ENCODE assay signal across 20 cellular contexts in genomic region chr6:10552237-10552810, GRCh38. TPM values are rescaled to one million over a fixed set of nuclear protein-coding genes. Genes with fewer than 3 reads are reported as not detected.
DNase-seq lines count a peak whose midpoint lies in the region; ATAC-seq and TF ChIP-seq lines count a peak whose summit lies in the region.
"Had no signal": no experiment of that assay in that cellular context is flagged by ENCODE, and none has a peak within 500 bp of the region (broad histone marks: within the 10 kb centered on the region; RNA-seq: fewer than 3 reads in every experiment).

No MANE protein-coding gene starts in this region.

- peaks cover 16% of the 10 kb centered on the region for H3K36me3 Mint-ChIP-seq in CD4-positive, alpha-beta T cell (ENCODE audit: low read depth)
- peaks cover 1% of the 10 kb centered on the region for H3K36me3 Mint-ChIP-seq in activated CD8-positive, alpha-beta T cell treated with anti-CD3 and anti-CD28 coated beads, Interleukin-2, amount 10 ng/mL, durations not matched to agents 7 days and 5 days (ENCODE audit: low read depth)

- peak; percentile 3 for DNase-seq in NCI-H146 (lab: John Stamatoyannopoulos, UW)
- no peak for DNase-seq in NCI-H146 treated with DMSO at 0.1 percent for 48 hours (lab: John Stamatoyannopoulos, UW; ENCODE audit: unreplicated experiment)
- DNase-seq in NCI-H526 treated with DMSO at 0.1 percent for 48 hours (lab: John Stamatoyannopoulos, UW), result peak; percentile 94
- no peak for DNase-seq in left lobe of liver (ENCODE audit: low spot score)
- DNase-seq in transverse colon, result peak; percentile 54
- DNase-seq in left lung, result no peak
- no peak for DNase-seq in CD4-positive, alpha-beta T cell
- no peak for DNase-seq in activated CD8-positive, alpha-beta T cell treated with anti-CD3 and anti-CD28 coated beads, Interleukin-2, amount 10 ng/mL, durations not matched to agents 7 days and 5 days
- DNase-seq: ACHN; CD4-positive, alpha-beta memory T cell; DND-41; H9; HFFc6; Kasumi-1; NCI-H187 treated with DMSO at 0.1 percent for 48 hours; NCI-H774; NK-92 treated with Interleukin-12 subunit alpha and Interleukin-12 subunit beta, amount 100 ng/mL, for 24 hours had no signal

- CTCF ChIA-PET in CD4-positive, alpha-beta T cell (lab: Charles Lee), result no interaction called here
- CTCF ChIA-PET in activated CD8-positive, alpha-beta T cell treated with anti-CD3 and anti-CD28 coated beads, Interleukin-2, amount 10 ng/mL, durations not matched to agents 7 days and 5 days (lab: Charles Lee), result no interaction called here

- TF ChIP-seq POLR2A in transverse colon (IDR thresholded peaks at IDR 0.05), result no peak

- H3K27ac Mint-ChIP-seq in CD4-positive, alpha-beta T cell, result no peak overlapping the region
- H3K27ac Mint-ChIP-seq in activated CD8-positive, alpha-beta T cell treated with anti-CD3 and anti-CD28 coated beads, Interleukin-2, amount 10 ng/mL, durations not matched to agents 7 days and 5 days, result no peak overlapping the region
- H3K27ac Mint-ChIP-seq: CD4-positive, alpha-beta memory T cell; HFFc6 had no signal

- no peaks in the 10 kb centered on the region for H3K4me1 Mint-ChIP-seq in CD4-positive, alpha-beta T cell (ENCODE audit: low read depth)
- no peaks in the 10 kb centered on the region for H3K4me1 Mint-ChIP-seq in activated CD8-positive, alpha-beta T cell treated with anti-CD3 and anti-CD28 coated beads, Interleukin-2, amount 10 ng/mL, durations not matched to agents 7 days and 5 days (ENCODE audit: low read depth)

- 32 to 40% methylated on average over 5 of the region's 5 CpGs for WGBS in transverse colon (ENCODE audit: low coverage in 1 of 2), 2 donors

- intact Hi-C loops in transverse colon (cut with DNase I; ENCODE audit: low total_unique reads), result no loop called here
- intact Hi-C loops in left lung (cut with DNase I), result no loop called here
- intact Hi-C loops in CD4-positive, alpha-beta T cell (cut with DNase I, micrococcal nuclease), result no loop called here

- H3K36me3 ChIP-seq in transverse colon, result no peaks in the 10 kb centered on the region
- H3K36me3 ChIP-seq in left lung, result peaks cover 0 to 4% of the 10 kb centered on the region in 2 donors
- H3K36me3 ChIP-seq: BLaER1 had no signal

- H3K9me3 Mint-ChIP-seq in CD4-positive, alpha-beta T cell, result no peaks in the 10 kb centered on the region
- no peaks in the 10 kb centered on the region for H3K9me3 Mint-ChIP-seq in activated CD8-positive, alpha-beta T cell treated with anti-CD3 and anti-CD28 coated beads, Interleukin-2, amount 10 ng/mL, durations not matched to agents 7 days and 5 days (ENCODE audit: insufficient read depth)
- H3K9me3 Mint-ChIP-seq: CD4-positive, alpha-beta memory T cell; H9; HFFc6 had no signal

- H3K4me3 Mint-ChIP-seq in CD4-positive, alpha-beta T cell, result no peak overlapping the region
- no peak overlapping the region for H3K4me3 Mint-ChIP-seq in activated CD8-positive, alpha-beta T cell treated with anti-CD3 and anti-CD28 coated beads, Interleukin-2, amount 10 ng/mL, durations not matched to agents 7 days and 5 days
- H3K4me3 Mint-ChIP-seq: CD4-positive, alpha-beta memory T cell; H9; HFFc6 had no signal

- in situ Hi-C loops in transverse colon (cut with MboI; ENCODE audit: low pct_ligation_motif_present in 1 of 4, low pct_unique_long_range_greater_than_20kb in 1 of 4, low sequenced_read_pairs in 3 of 4), result no loop called here

- peak overlapping the region; percentile 53 to 83 (median 77) for H3K27ac ChIP-seq in transverse colon
- H3K27ac ChIP-seq in left lung, result no peak overlapping the region
- H3K27ac ChIP-seq in CD4-positive, alpha-beta T cell (ENCODE audit: low read depth, low read length), result no peak overlapping the region
- H3K27ac ChIP-seq: 22Rv1, BLaER1 had no signal

- H3K27me3 Mint-ChIP-seq in CD4-positive, alpha-beta T cell, result no peaks in the 10 kb centered on the region
- H3K27me3 Mint-ChIP-seq in activated CD8-positive, alpha-beta T cell treated with anti-CD3 and anti-CD28 coated beads, Interleukin-2, amount 10 ng/mL, durations not matched to agents 7 days and 5 days (ENCODE audit: low read depth), result no peaks in the 10 kb centered on the region
- H3K27me3 Mint-ChIP-seq: CD4-positive, alpha-beta memory T cell had no signal

- H3K9me3 ChIP-seq in transverse colon, result no peaks in the 10 kb centered on the region
- no peaks in the 10 kb centered on the region for H3K9me3 ChIP-seq in left lung
- H3K9me3 ChIP-seq in CD4-positive, alpha-beta T cell (ENCODE audit: control insufficient read depth, low read length), result no peaks in the 10 kb centered on the region
- H3K9me3 ChIP-seq: BLaER1 had no signal

- H3K27me3 ChIP-seq in transverse colon, result no peaks in the 10 kb centered on the region
- H3K27me3 ChIP-seq in left lung, result no peaks in the 10 kb centered on the region
- H3K27me3 ChIP-seq in CD4-positive, alpha-beta T cell (ENCODE audit: control insufficient read depth, insufficient read depth, low read length), result no peaks in the 10 kb centered on the region
- H3K27me3 ChIP-seq: BLaER1 had no signal

- H3K4me1 ChIP-seq in transverse colon (peaks cover 16 to 61% (median 32%) of the 10 kb centered on the region in 4 donors), left lung (peaks cover 0 to 3% of the 10 kb centered on the region in 2 donors)

- TF ChIP-seq EP300 in transverse colon (IDR thresholded peaks at IDR 0.05; ENCODE audit: low read depth), result no peak

- POLR2A ChIA-PET in CD4-positive, alpha-beta T cell (lab: Charles Lee), result no interaction called here
- POLR2A ChIA-PET in activated CD8-positive, alpha-beta T cell treated with anti-CD3 and anti-CD28 coated beads, Interleukin-2, amount 10 ng/mL, durations not matched to agents 7 days and 5 days (lab: Charles Lee), result no interaction called here

- no peak overlapping the region for H3K4me3 ChIP-seq in transverse colon
- H3K4me3 ChIP-seq in left lung, result no peak overlapping the region
- H3K4me3 ChIP-seq: BLaER1, GM12878 had no signal

- TF ChIP-seq CTCF in transverse colon (IDR thresholded peaks at IDR 0.05), result no peak
- no peak for TF ChIP-seq CTCF in left lung (IDR thresholded peaks at IDR 0.05)
- no peak for TF ChIP-seq CTCF in CD4-positive, alpha-beta T cell (IDR thresholded peaks at IDR 0.05)

- ATAC-seq in left lobe of liver (peak; percentile 43), left lung (no peak)
- ATAC-seq in CD4-positive, alpha-beta T cell (ENCODE audit: poor library complexity), result no peak
- no peak for ATAC-seq in activated CD8-positive, alpha-beta T cell treated with anti-CD3 and anti-CD28 coated beads, Interleukin-2, amount 10 ng/mL, durations not matched to agents 7 days and 5 days
- ATAC-seq: GM12878 had no signal

RNA-seq across cellular contexts. Expression of gene GCNT2, which starts 31.2 kb away (rescaled TPM):
- total RNA-seq in left lobe of liver (9.4 TPM), transverse colon (10 to 100 TPM; 18.7 to 53.4 (median 31.3) TPM), left lung (10 to 100 TPM; 25.1 to 32.3 TPM)
- total RNA-seq in CD4-positive, alpha-beta T cell, result 1 to 10 TPM; 1.5 to 1.8 TPM
- 1 to 10 TPM; 4.8 to 6.9 TPM for total RNA-seq in activated CD8-positive, alpha-beta T cell treated with anti-CD3 and anti-CD28 coated beads, Interleukin-2, amount 10 ng/mL, durations not matched to agents 7 days and 5 days

Comparison
In these comparisons a context has a peak if more than half of its experiments do, and no peak if none do; other contexts are left out.
1. DNase-seq: peak in NCI-H146 (single experiment), NCI-H526 treated with DMSO at 0.1 percent for 48 hours (single experiment) and transverse colon (single experiment); none in NCI-H146 treated with DMSO at 0.1 percent for 48 hours (single experiment), left lobe of liver (single experiment), left lung (0 of 2), CD4-positive, alpha-beta T cell (0 of 10) and activated CD8-positive, alpha-beta T cell treated with anti-CD3 and anti-CD28 coated beads, Interleukin-2, amount 10 ng/mL, durations not matched to agents 7 days and 5 days (single experiment).
2. H3K27ac ChIP-seq: peak in transverse colon (4 of 4); none in left lung (0 of 2) and CD4-positive, alpha-beta T cell (single experiment).